ENCODE assay signal across 35 cellular contexts in genomic region chr5:22699319-22699718, GRCh38.
A peak's percentile ranks its signal among the peaks of the same experiment; 100 is the strongest.
DNase-seq lines count a peak whose midpoint lies in the region; ATAC-seq, FAIRE-seq and TF ChIP-seq lines count a peak whose summit lies in the region.
"Had no signal": no experiment of that assay in that cellular context is flagged by ENCODE, and none has a peak within 500 bp of the region (broad histone marks: within the 10 kb centered on the region; RNA-seq: fewer than 3 reads in every experiment).

No MANE protein-coding gene starts in this region.

- H3K4me2 ChIP-seq in OCI-LY1 (ENCODE audit: low read length) (no peak overlapping the region), endothelial cell of umbilical vein (ENCODE audit: insufficient read depth, low read length) (no peak overlapping the region)
- H3K4me2 ChIP-seq: BLaER1, KMS-11 had no signal

- no peak overlapping the region for H3K9ac ChIP-seq in OCI-LY1 (ENCODE audit: low read length)
- no peak overlapping the region for H3K9ac ChIP-seq in endothelial cell of umbilical vein (replicated peaks; ENCODE audit: extremely low read depth, insufficient read depth, low read length)
- H3K9ac ChIP-seq: BLaER1, KMS-11 had no signal

- H3K4me1 ChIP-seq in OCI-LY1 (ENCODE audit: insufficient read depth, low read length, severe bottlenecking) = no peaks in the 10 kb centered on the region
- H3K4me1 ChIP-seq in endothelial cell of umbilical vein (ENCODE audit: control insufficient read depth, extremely low read depth, insufficient read depth, low read length) = no peaks in the 10 kb centered on the region
- H3K4me1 ChIP-seq in CD8-positive, alpha-beta memory T cell (ENCODE audit: insufficient read depth, low read length) = no peaks in the 10 kb centered on the region
- H3K4me1 ChIP-seq: BLaER1, esophagus squamous epithelium, gastroesophageal sphincter, tibial artery, vagina had no signal

- H2AFZ ChIP-seq in OCI-LY1 (ENCODE audit: low read length) (no peak overlapping the region), endothelial cell of umbilical vein (ENCODE audit: low read depth, low read length) (no peak overlapping the region)

- CTCF ChIA-PET in AG04450 (lab: Charles Lee) = no interaction called here
- CTCF ChIA-PET in endothelial cell of umbilical vein (lab: Charles Lee) = interaction anchor here (0.8 to 0.9 kb wide), 2 partner anchors 9 to 12 kb away, joined by 3 to 4 read pairs; no protein-coding TSS in a partner anchor
- CTCF ChIA-PET in CD8-positive, alpha-beta memory T cell (lab: Charles Lee) = no interaction called here

- no peak for FAIRE-seq in endothelial cell of umbilical vein (lab: Jason Lieb, UNC)
- FAIRE-seq: endometrium, G401.6 had no signal

- H3K79me2 ChIP-seq in OCI-LY1 (ENCODE audit: insufficient read depth, low read length) (no peaks in the 10 kb centered on the region), endothelial cell of umbilical vein (ENCODE audit: control insufficient read depth, insufficient read depth, low read length) (no peaks in the 10 kb centered on the region)

- H3K4me1 Mint-ChIP-seq in CD8-positive, alpha-beta memory T cell = no peaks in the 10 kb centered on the region
- H3K4me1 Mint-ChIP-seq: brain, nephron had no signal

- DNase-seq in AG04450 (ENCODE audit: low read depth, low spot score) = no peak
- DNase-seq in H4 (ENCODE audit: low spot score) = peak; percentile 9
- DNase-seq in endothelial cell of umbilical vein (ENCODE audit: low read depth, low spot score) = peak; percentile 1
- no peak for DNase-seq in SK-N-DZ (ENCODE audit: low spot score)
- no peak for DNase-seq in NCI-H2227 (lab: John Stamatoyannopoulos, UW; ENCODE audit: unreplicated experiment)
- DNase-seq in CD8-positive, alpha-beta memory T cell = no peak
- DNase-seq: activated CD4-positive, alpha-beta T cell treated with anti-CD3 and anti-CD28 coated beads for 48 hours; activated CD8-positive, alpha-beta memory T cell treated with anti-CD3 and anti-CD28 coated beads for 24 hours; activated naive CD4-positive, alpha-beta T cell treated with anti-CD3 and anti-CD28 coated beads, Interleukin-2, amount 50 U/mL, for 16 hours; activated T-cell treated with anti-CD3 and anti-CD28 coated beads for 4 hours; amniotic stem cell; cerebellar nuclear complex; COR-L47; dermis blood vessel endothelial cell; DMS79; esophagus squamous epithelium; hippocampal formation; left colon; NCI-H1436 treated with DMSO at 0.1 percent for 48 hours; NCI-H2107; stimulated activated CD4-positive, alpha-beta T cell treated with anti-CD3 and anti-CD28 coated beads, Interleukin-4, amount 100 ng/mL, for 24 hours; tibial artery had no signal

- BruUV-seq in endothelial cell of umbilical vein (replicated peaks; lab: Mats Ljungman, UMichigan) = no TSS peak

- no peak overlapping the region for H3K4me3 Mint-ChIP-seq in CD8-positive, alpha-beta memory T cell
- H3K4me3 Mint-ChIP-seq: brain; nephron; T-helper 2 cell treated with Interferon-gamma antibody and Interleukin-4, amounts not matched to agents 5 μg/mL and 100 μg/mL, for 36 hours had no signal

- H3K36me3 ChIP-seq in OCI-LY1 (ENCODE audit: insufficient read depth, low read length) (no peaks in the 10 kb centered on the region), endothelial cell of umbilical vein (ENCODE audit: control insufficient read depth in 2 of 2, extremely low read depth in 1 of 2, insufficient read depth in 2 of 2, low read length in 2 of 2) (no peaks in the 10 kb centered on the region)
- H3K36me3 ChIP-seq in CD8-positive, alpha-beta memory T cell (ENCODE audit: insufficient read depth, low read length) = no peaks in the 10 kb centered on the region
- H3K36me3 ChIP-seq: BLaER1, esophagus squamous epithelium, gastroesophageal sphincter, tibial artery, vagina had no signal

- intact Hi-C loops in endothelial cell of umbilical vein (cut with micrococcal nuclease) = no loop called here

- H3F3A ChIP-seq in OCI-LY1 (ENCODE audit: insufficient read depth, low read length) = no peaks in the 10 kb centered on the region

- no peak for TF ChIP-seq POLR2A in endothelial cell of umbilical vein (IDR thresholded peaks at IDR 0.05; ENCODE audit: low read depth, low read length)

- H3K27me3 Mint-ChIP-seq in CD8-positive, alpha-beta memory T cell = no peaks in the 10 kb centered on the region
- H3K27me3 Mint-ChIP-seq: brain had no signal

- no peak overlapping the region for H3K4me3 ChIP-seq in AG04450 (ENCODE audit: low read depth, low read length)
- H3K4me3 ChIP-seq in OCI-LY1 (ENCODE audit: low read depth, low read length, poor library complexity, severe bottlenecking) = no peak overlapping the region
- no peak overlapping the region for H3K4me3 ChIP-seq in endothelial cell of umbilical vein (replicated peaks in 1 of 3; ENCODE audit: insufficient read depth in 1 of 3, low read depth in 1 of 3, low read length in 3 of 3)
- H3K4me3 ChIP-seq in CD8-positive, alpha-beta memory T cell (ENCODE audit: low read length) = no peak overlapping the region
- H3K4me3 ChIP-seq: BLaER1, esophagus squamous epithelium, gastroesophageal sphincter, tibial artery, vagina had no signal

- ATAC-seq in HG02610 (IDR thresholded peaks at IDR 0.05; ENCODE audit: unreplicated experiment) = no peak
- ATAC-seq: gastroesophageal sphincter, left colon had no signal

- dilution Hi-C loops in endothelial cell of umbilical vein (cut with MboI; ENCODE audit: extremely low pct_ligation_motif_present, low sequenced_read_pairs) = no loop called here

- peaks cover 0 to 9% (median 0%) of the 10 kb centered on the region in 5 donors for H3K9me3 Mint-ChIP-seq in CD8-positive, alpha-beta memory T cell
- H3K9me3 Mint-ChIP-seq: nephron had no signal

- H3K9me3 ChIP-seq in AG04450 (ENCODE audit: control insufficient read depth, insufficient read depth, low read length) = no peaks in the 10 kb centered on the region
- H3K9me3 ChIP-seq in OCI-LY1 (ENCODE audit: low read length) = no peaks in the 10 kb centered on the region
- H3K9me3 ChIP-seq in endothelial cell of umbilical vein (replicated peaks; ENCODE audit: control insufficient read depth, insufficient read depth, low read length) = no peaks in the 10 kb centered on the region
- H3K9me3 ChIP-seq in CD8-positive, alpha-beta memory T cell (ENCODE audit: low read length) = no peaks in the 10 kb centered on the region
- H3K9me3 ChIP-seq: BLaER1, esophagus squamous epithelium, gastroesophageal sphincter, tibial artery, vagina had no signal

- no peak overlapping the region for H3K27ac Mint-ChIP-seq in CD8-positive, alpha-beta memory T cell
- H3K27ac Mint-ChIP-seq: activated T-helper 2 cell treated with anti-CD3 and anti-CD28 coated beads, Interferon-gamma antibody, Interleukin-2, Interleukin-4, amounts not matched to agents 10 μg/mL and 5 μg/mL and 100 μg/mL, durations not matched to agents 14 hours and 24 hours and 36 hours; brain; nephron; T-helper 2 cell treated with Interferon-gamma antibody and Interleukin-4, amounts not matched to agents 5 μg/mL and 100 μg/mL, for 36 hours had no signal

- TF ChIP-seq CTCF in AG04450 (IDR thresholded peaks at IDR 0.05; ENCODE audit: low read depth, low read length) (peak; percentile 44), OCI-LY1 (IDR thresholded peaks at IDR 0.05; ENCODE audit: low read length) (peak; percentile 17; the same call in 1 of the 2 replicates), endothelial cell of umbilical vein (IDR thresholded peaks at IDR 0.05; ENCODE audit: extremely low read depth in 1 of 2, insufficient read depth in 1 of 2, low read depth in 1 of 2, low read length in 2 of 2) (no peak)

- POLR2A ChIA-PET in AG04450 (lab: Yijun Ruan, JAX) = no interaction called here
- POLR2A ChIA-PET in endothelial cell of umbilical vein (lab: Charles Lee) = no interaction called here
- POLR2A ChIA-PET in CD8-positive, alpha-beta memory T cell (lab: Charles Lee) = no interaction called here

- no peaks in the 10 kb centered on the region for H3K9me2 ChIP-seq in OCI-LY1 (ENCODE audit: low read depth, low read length)

- no peak overlapping the region for H3K27ac ChIP-seq in AG04450 (ENCODE audit: low read depth, low read length)
- no peak overlapping the region for H3K27ac ChIP-seq in OCI-LY1 (ENCODE audit: low read depth, low read length, poor library complexity, severe bottlenecking)
- no peak overlapping the region for H3K27ac ChIP-seq in endothelial cell of umbilical vein (ENCODE audit: insufficient read depth, low read depth, low read length)
- H3K27ac ChIP-seq in CD8-positive, alpha-beta memory T cell (ENCODE audit: low read depth, low read length) = no peak overlapping the region
- H3K27ac ChIP-seq: BLaER1, esophagus squamous epithelium, gastroesophageal sphincter, KMS-11, tibial artery, vagina, VCaP had no signal

- no peaks in the 10 kb centered on the region for H3K9me1 ChIP-seq in endothelial cell of umbilical vein (replicated peaks; ENCODE audit: control insufficient read depth, extremely low read depth, insufficient read depth, low read length)

- no peaks in the 10 kb centered on the region for H4K20me1 ChIP-seq in OCI-LY1 (ENCODE audit: insufficient read depth, low read length)
- H4K20me1 ChIP-seq in endothelial cell of umbilical vein (replicated peaks; ENCODE audit: control insufficient read depth, extremely low read depth, insufficient read depth, low read length) = no peaks in the 10 kb centered on the region
- H4K20me1 ChIP-seq: BLaER1 had no signal

- H3K27me3 ChIP-seq in AG04450 (ENCODE audit: control insufficient read depth, insufficient read depth, low read length) (no peaks in the 10 kb centered on the region), OCI-LY1 (ENCODE audit: insufficient read depth, low read length) (no peaks in the 10 kb centered on the region), endothelial cell of umbilical vein (ENCODE audit: control insufficient read depth in 2 of 2, insufficient read depth in 2 of 2, low read length in 2 of 2) (no peaks in the 10 kb centered on the region)
- no peaks in the 10 kb centered on the region for H3K27me3 ChIP-seq in CD8-positive, alpha-beta memory T cell (ENCODE audit: insufficient read depth, low read length, poor library complexity, severe bottlenecking)
- H3K27me3 ChIP-seq: BLaER1, esophagus squamous epithelium, gastroesophageal sphincter, tibial artery, vagina had no signal

- no peaks in the 10 kb centered on the region for H3K36me3 Mint-ChIP-seq in CD8-positive, alpha-beta memory T cell
- H3K36me3 Mint-ChIP-seq: brain had no signal

TF ChIP-seq in endothelial cell of umbilical vein, 7 proteins besides CTCF, POLR2A, EP300 and RAD21 (continues in another document):
- TF ChIP-seq POLR2AphosphoS5 (IDR thresholded peaks at IDR 0.05; ENCODE audit: insufficient read depth, low read depth, low read length) = no peak
- no peak for TF ChIP-seq EZH2 (IDR thresholded peaks at IDR 0.05; ENCODE audit: borderline replicate concordance, low read depth, low read length, severe bottlenecking)
- TF ChIP-seq GATA2 (IDR thresholded peaks at IDR 0.05; ENCODE audit: insufficient read depth, insufficient read length, low read depth, low read length) = no peak
- TF ChIP-seq JUN (IDR thresholded peaks at IDR 0.05; ENCODE audit: borderline replicate concordance, insufficient read depth, insufficient read length, low read depth) = no peak
- TF ChIP-seq MYC (IDR thresholded peaks at IDR 0.05; ENCODE audit: low read depth, low read length) = no peak
- no peak for TF ChIP-seq MAX (IDR thresholded peaks at IDR 0.05; ENCODE audit: insufficient read depth, insufficient read length)

Comparison
In these comparisons a context has a peak if more than half of its experiments do, and no peak if none do; other contexts are left out.
1. DNase-seq: peak in H4 (single experiment) and endothelial cell of umbilical vein (single experiment); none in AG04450 (single experiment), SK-N-DZ (single experiment), NCI-H2227 (single experiment) and CD8-positive, alpha-beta memory T cell (0 of 5).
2. CTCF ChIP-seq: peak in AG04450 (single experiment) and OCI-LY1 (single experiment); none in endothelial cell of umbilical vein (0 of 2).